16 cellular contexts compared by ENCODE assay signal in the genomic region with DNA sequence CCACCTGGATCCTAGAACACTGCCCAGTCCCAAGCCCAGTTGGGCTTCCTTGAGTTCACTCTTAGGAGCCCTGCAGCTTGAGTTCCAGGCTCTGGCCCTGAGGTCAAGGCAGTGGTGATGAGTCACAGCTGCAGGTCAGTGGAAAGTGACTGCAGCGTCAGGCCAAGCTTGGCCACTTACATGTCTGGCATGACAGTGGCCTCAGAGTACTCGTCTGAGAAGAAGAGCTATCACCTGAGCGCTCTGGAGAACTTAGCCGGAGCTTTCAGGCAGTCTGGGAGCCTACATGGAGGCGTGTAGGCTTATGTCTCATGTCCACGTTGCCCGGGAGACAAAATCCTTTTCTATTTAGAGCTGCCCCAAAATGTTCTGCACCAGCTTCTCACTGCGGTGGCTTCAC.
DNase-seq lines count a peak whose midpoint lies in the region; ATAC-seq and TF ChIP-seq lines count a peak whose summit lies in the region.
"Had no signal": no experiment of that assay in that cellular context is flagged by ENCODE, and none has a peak within 500 bp of the region (broad histone marks: within the 10 kb centered on the region; RNA-seq: fewer than 3 reads in every experiment).

No MANE protein-coding gene starts in this region.

- ATAC-seq in natural killer cell treated with Interleukin-12 subunit alpha and Interleukin-12 subunit beta and Interleukin-15 and Interleukin-18, amount 100 ng/mL, for 72 hours, result no peak
- no peak for ATAC-seq in natural killer cell
- ATAC-seq in left colon, result peak; percentile 19
- no peak for ATAC-seq in activated T-helper 17 cell treated with anti-CD3 and anti-CD28 coated beads, Interleukin-2, amount 50 U/mL, for 72 hours (replicated peaks)
- ATAC-seq in WTC11, result no peak
- ATAC-seq: activated CD8-positive, alpha-beta memory T cell treated with anti-CD3 and anti-CD28 coated beads, Interleukin-2, amount 10 ng/mL, durations not matched to agents 7 days and 5 days had no signal

- H3K9me3 Mint-ChIP-seq in natural killer cell treated with Interleukin-12 subunit alpha and Interleukin-12 subunit beta and Interleukin-15 and Interleukin-18, amount 100 ng/mL, for 72 hours, result no peaks in the 10 kb centered on the region
- H3K9me3 Mint-ChIP-seq in natural killer cell (no peaks in the 10 kb centered on the region), WTC11 (no peaks in the 10 kb centered on the region)
- no peaks in the 10 kb centered on the region for H3K9me3 Mint-ChIP-seq in activated T-helper 17 cell treated with anti-CD3 and anti-CD28 coated beads, Interleukin-2, amount 50 U/mL, for 72 hours
- H3K9me3 Mint-ChIP-seq: memory B cell had no signal

- TF ChIP-seq CTCF in natural killer cell (IDR thresholded peaks at IDR 0.05) (no peak), WTC11 (IDR thresholded peaks at IDR 0.05) (no peak)

- CTCF ChIA-PET in WTC11 (lab: Charles Lee), result interaction anchor here (2.3 kb wide), 1 partner anchor 12 kb away, joined by 7 read pairs; no protein-coding TSS in a partner anchor

- H3K4me3 Mint-ChIP-seq in natural killer cell treated with Interleukin-12 subunit alpha and Interleukin-12 subunit beta and Interleukin-15 and Interleukin-18, amount 100 ng/mL, for 72 hours, result no peak overlapping the region
- H3K4me3 Mint-ChIP-seq in natural killer cell (no peak overlapping the region), WTC11 (no peak overlapping the region)
- no peak overlapping the region for H3K4me3 Mint-ChIP-seq in activated T-helper 17 cell treated with anti-CD3 and anti-CD28 coated beads, Interleukin-2, amount 50 U/mL, for 72 hours
- H3K4me3 Mint-ChIP-seq: activated CD8-positive, alpha-beta memory T cell treated with anti-CD3 and anti-CD28 coated beads, Interleukin-2, amount 10 ng/mL, durations not matched to agents 7 days and 5 days; memory B cell had no signal

- POLR2A ChIA-PET in WTC11 (lab: Charles Lee), result no interaction called here

- H3K27me3 Mint-ChIP-seq in natural killer cell treated with Interleukin-12 subunit alpha and Interleukin-12 subunit beta and Interleukin-15 and Interleukin-18, amount 100 ng/mL, for 72 hours, result no peaks in the 10 kb centered on the region
- H3K27me3 Mint-ChIP-seq in natural killer cell (ENCODE audit: low read depth in 2 of 2) (no peaks in the 10 kb centered on the region), WTC11 (ENCODE audit: low read depth) (no peaks in the 10 kb centered on the region; the same call in 1 of the 2 replicates)
- no peaks in the 10 kb centered on the region for H3K27me3 Mint-ChIP-seq in activated T-helper 17 cell treated with anti-CD3 and anti-CD28 coated beads, Interleukin-2, amount 50 U/mL, for 72 hours
- H3K27me3 Mint-ChIP-seq: activated CD8-positive, alpha-beta memory T cell treated with anti-CD3 and anti-CD28 coated beads, Interleukin-2, amount 10 ng/mL, durations not matched to agents 7 days and 5 days; memory B cell had no signal

- peaks cover 7 to 32% of the 10 kb centered on the region in 2 donors for H3K4me1 Mint-ChIP-seq in natural killer cell treated with Interleukin-12 subunit alpha and Interleukin-12 subunit beta and Interleukin-15 and Interleukin-18, amount 100 ng/mL, for 72 hours (ENCODE audit: low read depth in 2 of 2)
- H3K4me1 Mint-ChIP-seq in natural killer cell (peaks cover 27 to 51% of the 10 kb centered on the region in 2 donors), WTC11 (0 out of 2 replicates have a peak, but pooled peaks cover 2% of the 10 kb centered on the region)
- no peaks in the 10 kb centered on the region for H3K4me1 Mint-ChIP-seq in activated T-helper 17 cell treated with anti-CD3 and anti-CD28 coated beads, Interleukin-2, amount 50 U/mL, for 72 hours

- DNase-seq in natural killer cell treated with Interleukin-12 subunit alpha and Interleukin-12 subunit beta and Interleukin-15 and Interleukin-18, amount 100 ng/mL, for 72 hours (ENCODE audit: low spot score), result peak; percentile 59
- DNase-seq in natural killer cell (no peak), left colon (no peak), NCI-H226 (no peak), WTC11 (ENCODE audit: low spot score) (no peak), GM19238 (ENCODE audit: insufficient read length, low spot score) (no peak)
- DNase-seq: activated CD8-positive, alpha-beta memory T cell treated with anti-CD3 and anti-CD28 coated beads, Interleukin-2, amount 10 ng/mL, durations not matched to agents 7 days and 5 days; activated naive CD4-positive, alpha-beta T cell treated with Interleukin-2 at 50 U/mL for 16 hours; AML-193; central memory CD4-positive, alpha-beta T cell; transverse colon had no signal

- H3K27ac ChIP-seq in angular gyrus (ENCODE audit: low read depth, low read length), result peak overlapping the region; percentile 76
- H3K27ac ChIP-seq: SK-N-MC, VCaP had no signal

- H3K36me3 Mint-ChIP-seq in natural killer cell treated with Interleukin-12 subunit alpha and Interleukin-12 subunit beta and Interleukin-15 and Interleukin-18, amount 100 ng/mL, for 72 hours, result no peaks in the 10 kb centered on the region
- H3K36me3 Mint-ChIP-seq in natural killer cell (no peaks in the 10 kb centered on the region), WTC11 (no peaks in the 10 kb centered on the region)
- H3K36me3 Mint-ChIP-seq in activated T-helper 17 cell treated with anti-CD3 and anti-CD28 coated beads, Interleukin-2, amount 50 U/mL, for 72 hours (ENCODE audit: low read depth), result no peaks in the 10 kb centered on the region
- H3K36me3 Mint-ChIP-seq: activated CD8-positive, alpha-beta memory T cell treated with anti-CD3 and anti-CD28 coated beads, Interleukin-2, amount 10 ng/mL, durations not matched to agents 7 days and 5 days had no signal

- H3K27ac Mint-ChIP-seq in natural killer cell treated with Interleukin-12 subunit alpha and Interleukin-12 subunit beta and Interleukin-15 and Interleukin-18, amount 100 ng/mL, for 72 hours, result peak overlapping the region in 1 of 2 donors; percentile 6
- H3K27ac Mint-ChIP-seq in natural killer cell, result peak overlapping the region in 1 of 2 donors; percentile 20
- H3K27ac Mint-ChIP-seq in activated T-helper 17 cell treated with anti-CD3 and anti-CD28 coated beads, Interleukin-2, amount 50 U/mL, for 72 hours, result no peak overlapping the region
- H3K27ac Mint-ChIP-seq in WTC11, result no peak overlapping the region
- H3K27ac Mint-ChIP-seq: activated CD8-positive, alpha-beta memory T cell treated with anti-CD3 and anti-CD28 coated beads, Interleukin-2, amount 10 ng/mL, durations not matched to agents 7 days and 5 days; memory B cell had no signal

- intact Hi-C loops in natural killer cell (cut with micrococcal nuclease), result no loop called here
- intact Hi-C loops in left colon (cut with DNase I, micrococcal nuclease), result no loop called here

TF ChIP-seq in WTC11, 78 proteins besides CTCF, POLR2A, EP300 and RAD21:
- TF ChIP-seq RELA (CRISPR knock-in tag; IDR thresholded peaks at IDR 0.05; ENCODE audit: borderline replicate concordance) (no peak), ZNF263 (CRISPR knock-in tag; IDR thresholded peaks at IDR 0.05; ENCODE audit: low read depth) (no peak), JUN (CRISPR knock-in tag; IDR thresholded peaks at IDR 0.05) (no peak), SOX15 (CRISPR knock-in tag; IDR thresholded peaks at IDR 0.05) (no peak), RORB (CRISPR knock-in tag; IDR thresholded peaks at IDR 0.05) (no peak)
- TF ChIP-seq, protein P1, sequence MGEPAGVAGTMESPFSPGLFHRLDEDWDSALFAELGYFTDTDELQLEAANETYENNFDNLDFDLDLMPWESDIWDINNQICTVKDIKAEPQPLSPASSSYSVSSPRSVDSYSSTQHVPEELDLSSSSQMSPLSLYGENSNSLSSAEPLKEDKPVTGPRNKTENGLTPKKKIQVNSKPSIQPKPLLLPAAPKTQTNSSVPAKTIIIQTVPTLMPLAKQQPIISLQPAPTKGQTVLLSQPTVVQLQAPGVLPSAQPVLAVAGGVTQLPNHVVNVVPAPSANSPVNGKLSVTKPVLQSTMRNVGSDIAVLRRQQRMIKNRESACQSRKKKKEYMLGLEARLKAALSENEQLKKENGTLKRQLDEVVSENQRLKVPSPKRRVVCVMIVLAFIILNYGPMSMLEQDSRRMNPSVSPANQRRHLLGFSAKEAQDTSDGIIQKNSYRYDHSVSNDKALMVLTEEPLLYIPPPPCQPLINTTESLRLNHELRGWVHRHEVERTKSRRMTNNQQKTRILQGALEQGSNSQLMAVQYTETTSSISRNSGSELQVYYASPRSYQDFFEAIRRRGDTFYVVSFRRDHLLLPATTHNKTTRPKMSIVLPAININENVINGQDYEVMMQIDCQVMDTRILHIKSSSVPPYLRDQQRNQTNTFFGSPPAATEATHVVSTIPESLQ (CRISPR knock-in tag; IDR thresholded peaks at IDR 0.05), result no peak
- TF ChIP-seq, protein P2, sequence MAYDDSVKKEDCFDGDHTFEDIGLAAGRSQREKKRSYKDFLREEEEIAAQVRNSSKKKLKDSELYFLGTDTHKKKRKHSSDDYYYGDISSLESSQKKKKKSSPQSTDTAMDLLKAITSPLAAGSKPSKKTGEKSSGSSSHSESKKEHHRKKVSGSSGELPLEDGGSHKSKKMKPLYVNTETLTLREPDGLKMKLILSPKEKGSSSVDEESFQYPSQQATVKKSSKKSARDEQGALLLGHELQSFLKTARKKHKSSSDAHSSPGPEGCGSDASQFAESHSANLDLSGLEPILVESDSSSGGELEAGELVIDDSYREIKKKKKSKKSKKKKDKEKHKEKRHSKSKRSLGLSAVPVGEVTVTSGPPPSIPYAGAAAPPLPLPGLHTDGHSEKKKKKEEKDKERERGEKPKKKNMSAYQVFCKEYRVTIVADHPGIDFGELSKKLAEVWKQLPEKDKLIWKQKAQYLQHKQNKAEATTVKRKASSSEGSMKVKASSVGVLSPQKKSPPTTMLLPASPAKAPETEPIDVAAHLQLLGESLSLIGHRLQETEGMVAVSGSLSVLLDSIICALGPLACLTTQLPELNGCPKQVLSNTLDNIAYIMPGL (CRISPR knock-in tag; IDR thresholded peaks at IDR 0.05), result no peak
TF ChIP-seq in WTC11: peak in this region for 0.
